In the genomic region with DNA sequence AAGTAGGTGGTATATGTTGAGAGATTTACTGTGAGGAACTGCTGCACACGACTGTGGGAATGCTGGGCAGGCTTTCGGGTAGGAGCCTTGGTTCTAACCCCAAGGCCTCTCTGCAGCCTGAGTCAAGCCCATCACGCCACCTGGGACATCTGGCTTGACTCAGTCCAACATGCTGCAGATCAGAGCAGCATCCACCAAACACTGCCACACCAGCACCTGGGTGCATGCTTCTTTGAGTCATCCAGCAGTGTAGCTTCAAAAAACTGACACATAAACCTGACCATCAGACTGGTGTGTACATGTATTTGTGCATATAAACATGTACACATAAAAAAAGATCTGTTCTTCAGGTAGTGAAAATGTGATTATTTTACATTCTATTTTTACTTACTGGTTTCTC, we compare ENCODE assay signal across 34 cellular contexts.
"Had no signal": no experiment of that assay in that cellular context is flagged by ENCODE, and none has a peak within 500 bp of the region (broad histone marks: within the 10 kb centered on the region; RNA-seq: fewer than 3 reads in every experiment).

No MANE protein-coding gene starts in this region.

- H3K27me3 ChIP-seq: ascending aorta, cardiac muscle cell had no signal

- H3K4me1 ChIP-seq: ascending aorta had no signal

- H3K4me3 Mint-ChIP-seq: activated B cell treated with CpG ODN at 0.5 μM for 24 hours; activated CD4-positive, alpha-beta memory T cell treated with anti-CD3 and anti-CD28 coated beads for 36 hours; activated CD4-positive, alpha-beta T cell treated with anti-CD3 and anti-CD28 coated beads, Interleukin-2, amount 10 ng/mL, durations not matched to agents 24 days and 14 days; activated naive CD4-positive, alpha-beta T cell treated with anti-CD3 and anti-CD28 coated beads, Interleukin-2, amount 10 ng/mL, durations not matched to agents 7 days and 5 days; activated naive CD4-positive, alpha-beta T cell treated with anti-CD3 and anti-CD28 coated beads, Interleukin-2, amount 50 U/mL, for 24 hours; activated naive CD8-positive, alpha-beta T cell; activated naive CD8-positive, alpha-beta T cell treated with anti-CD3 and anti-CD28 coated beads, Interleukin-2, amount 10 ng/mL, durations not matched to agents 7 days and 5 days; activated naive CD8-positive, alpha-beta T cell treated with anti-CD3 and anti-CD28 coated beads, Interleukin-2, amount 50 U/mL, for 24 hours; activated T-cell treated with anti-CD3 and anti-CD28 coated beads, Interleukin-2, amount 50 U/mL, for 4 hours; activated T-cell treated with anti-CD3 and anti-CD28 coated beads, Interleukin-2, amount 50 U/mL, for 72 hours; activated T-helper 1 cell treated with anti-CD3 and anti-CD28 coated beads, Interleukin-12 subunit alpha, Interleukin-12 subunit beta, Interleukin-2, Interleukin-4 antibody, amounts not matched to agents 30 ng/mL and 10 ng/mL and 1 ng/mL, durations not matched to agents 14 hours and 24 hours and 36 hours; brain; T-helper 1 cell treated with Interleukin-12 subunit alpha and Interleukin-12 subunit beta and Interleukin-4 antibody, amounts not matched to agents 30 μg/mL and 1 μg/mL, for 36 hours; T-helper 2 cell treated with Interferon-gamma antibody and Interleukin-4, amounts not matched to agents 5 μg/mL and 100 μg/mL, for 36 hours had no signal

- H3K27me3 Mint-ChIP-seq: activated B cell treated with CpG ODN at 0.5 μM for 24 hours; activated CD4-positive, alpha-beta memory T cell treated with anti-CD3 and anti-CD28 coated beads for 36 hours; activated naive CD4-positive, alpha-beta T cell treated with anti-CD3 and anti-CD28 coated beads, Interleukin-2, amount 50 U/mL, for 24 hours; activated naive CD8-positive, alpha-beta T cell; activated naive CD8-positive, alpha-beta T cell treated with anti-CD3 and anti-CD28 coated beads, Interleukin-2, amount 10 ng/mL, durations not matched to agents 7 days and 5 days; activated naive CD8-positive, alpha-beta T cell treated with anti-CD3 and anti-CD28 coated beads, Interleukin-2, amount 50 U/mL, for 24 hours; brain had no signal

- H3K4me3 ChIP-seq: ascending aorta, cardiac muscle cell had no signal

- H3K36me3 ChIP-seq: ascending aorta, cardiac muscle cell had no signal

- H3K9me3 ChIP-seq: ascending aorta had no signal

- H3K9me3 Mint-ChIP-seq: activated CD4-positive, alpha-beta memory T cell treated with anti-CD3 and anti-CD28 coated beads for 36 hours; activated naive CD4-positive, alpha-beta T cell treated with anti-CD3 and anti-CD28 coated beads, Interleukin-2, amount 10 ng/mL, durations not matched to agents 7 days and 5 days; activated naive CD4-positive, alpha-beta T cell treated with anti-CD3 and anti-CD28 coated beads, Interleukin-2, amount 50 U/mL, for 24 hours; activated naive CD8-positive, alpha-beta T cell treated with anti-CD3 and anti-CD28 coated beads, Interleukin-2, amount 50 U/mL, for 24 hours; activated T-cell treated with anti-CD3 and anti-CD28 coated beads, Interleukin-2, amount 50 U/mL, for 4 hours; brain; T-helper 2 cell treated with Interferon-gamma antibody and Interleukin-4, amounts not matched to agents 5 μg/mL and 100 μg/mL, for 36 hours had no signal

- H3K4me1 Mint-ChIP-seq: activated B cell treated with CpG ODN at 0.5 μM for 24 hours; activated CD4-positive, alpha-beta T cell treated with anti-CD3 and anti-CD28 coated beads, Interleukin-2, amount 10 ng/mL, durations not matched to agents 24 days and 14 days; activated naive CD4-positive, alpha-beta T cell treated with anti-CD3 and anti-CD28 coated beads, Interleukin-2, amount 10 ng/mL, durations not matched to agents 7 days and 5 days; activated naive CD4-positive, alpha-beta T cell treated with anti-CD3 and anti-CD28 coated beads, Interleukin-2, amount 50 U/mL, for 24 hours; activated naive CD8-positive, alpha-beta T cell treated with anti-CD3 and anti-CD28 coated beads, Interleukin-2, amount 10 ng/mL, durations not matched to agents 7 days and 5 days; activated naive CD8-positive, alpha-beta T cell treated with anti-CD3 and anti-CD28 coated beads, Interleukin-2, amount 50 U/mL, for 24 hours; brain had no signal

- DNase-seq: activated B cell treated with CpG ODN at 0.5 μM for 24 hours; activated CD4-positive, alpha-beta memory T cell treated with anti-CD3 and anti-CD28 coated beads for 36 hours; activated CD4-positive, alpha-beta T cell treated with anti-CD3 and anti-CD28 coated beads for 4 hours; activated CD4-positive, alpha-beta T cell treated with anti-CD3 and anti-CD28 coated beads, Interleukin-2, amount 10 ng/mL, durations not matched to agents 24 days and 14 days; activated CD4-positive, alpha-beta T cell treated with anti-CD3 and anti-CD28 coated beads, Interleukin-2, amount 50 U/mL, for 1 hour; activated CD4-positive, alpha-beta T cell treated with anti-CD3 and anti-CD28 coated beads, Interleukin-2, amount 50 U/mL, for 4 hours; activated CD4-positive, CD25-positive, alpha-beta regulatory T cell treated with anti-CD3 and anti-CD28 coated beads, Interleukin-2, amount 50 U/mL, for 72 hours; activated CD8-positive, alpha-beta memory T cell treated with anti-CD3 and anti-CD28 coated beads, Interleukin-2, amount 50 U/mL, for 4 hours; activated effector memory CD4-positive, alpha-beta T cell treated with Interleukin-2 at 50 U/mL for 16 hours; activated gamma-delta T cell; activated naive CD4-positive, alpha-beta T cell treated with anti-CD3 and anti-CD28 coated beads, Interleukin-2, amount 10 ng/mL, durations not matched to agents 7 days and 5 days; activated naive CD4-positive, alpha-beta T cell treated with Interleukin-2 at 50 U/mL for 16 hours; activated naive CD8-positive, alpha-beta T cell treated with anti-CD3 and anti-CD28 coated beads, Interleukin-2, amount 10 ng/mL, durations not matched to agents 7 days and 5 days; activated naive CD8-positive, alpha-beta T cell treated with anti-CD3 and anti-CD28 coated beads, Interleukin-2, amount 50 U/mL, for 24 hours; activated T-cell treated with anti-CD3 and anti-CD28 coated beads for 4 hours; activated T-cell treated with anti-CD3 and anti-CD28 coated beads, Interleukin-2, amount 50 U/mL, for 1 hour; activated T-cell treated with anti-CD3 and anti-CD28 coated beads, Interleukin-2, amount 50 U/mL, for 4 hours; activated T-cell treated with anti-CD3 and anti-CD28 coated beads, Interleukin-2, amount 50 U/mL, for 72 hours; amygdala; anterior cingulate cortex; caudate nucleus; T-helper 1 cell; T-helper 2 cell; T-helper 9 cell had no signal

- H3K36me3 Mint-ChIP-seq: activated CD4-positive, alpha-beta memory T cell treated with anti-CD3 and anti-CD28 coated beads for 36 hours; activated naive CD4-positive, alpha-beta T cell treated with anti-CD3 and anti-CD28 coated beads, Interleukin-2, amount 50 U/mL, for 24 hours; activated naive CD8-positive, alpha-beta T cell; activated naive CD8-positive, alpha-beta T cell treated with anti-CD3 and anti-CD28 coated beads, Interleukin-2, amount 10 ng/mL, durations not matched to agents 7 days and 5 days; brain had no signal

- H3K27ac ChIP-seq: ascending aorta, cardiac muscle cell, VCaP had no signal

- H3K27ac Mint-ChIP-seq: activated B cell treated with CpG ODN at 0.5 μM for 24 hours; activated CD4-positive, alpha-beta memory T cell treated with anti-CD3 and anti-CD28 coated beads for 36 hours; activated CD4-positive, alpha-beta T cell treated with anti-CD3 and anti-CD28 coated beads, Interleukin-2, amount 10 ng/mL, durations not matched to agents 24 days and 14 days; activated naive CD4-positive, alpha-beta T cell treated with anti-CD3 and anti-CD28 coated beads, Interleukin-2, amount 10 ng/mL, durations not matched to agents 7 days and 5 days; activated naive CD4-positive, alpha-beta T cell treated with anti-CD3 and anti-CD28 coated beads, Interleukin-2, amount 50 U/mL, for 24 hours; activated naive CD8-positive, alpha-beta T cell; activated naive CD8-positive, alpha-beta T cell treated with anti-CD3 and anti-CD28 coated beads, Interleukin-2, amount 10 ng/mL, durations not matched to agents 7 days and 5 days; activated naive CD8-positive, alpha-beta T cell treated with anti-CD3 and anti-CD28 coated beads, Interleukin-2, amount 50 U/mL, for 24 hours; activated T-cell treated with anti-CD3 and anti-CD28 coated beads, Interleukin-2, amount 50 U/mL, for 72 hours; activated T-helper 1 cell treated with anti-CD3 and anti-CD28 coated beads, Interleukin-12 subunit alpha, Interleukin-12 subunit beta, Interleukin-2, Interleukin-4 antibody, amounts not matched to agents 30 ng/mL and 10 ng/mL and 1 ng/mL, durations not matched to agents 14 hours and 24 hours and 36 hours; activated T-helper 2 cell treated with anti-CD3 and anti-CD28 coated beads, Interferon-gamma antibody, Interleukin-2, Interleukin-4, amounts not matched to agents 10 μg/mL and 5 μg/mL and 100 μg/mL, durations not matched to agents 14 hours and 24 hours and 36 hours; brain; T-helper 1 cell treated with Interleukin-12 subunit alpha and Interleukin-12 subunit beta and Interleukin-4 antibody, amounts not matched to agents 30 μg/mL and 1 μg/mL, for 36 hours; T-helper 2 cell treated with Interferon-gamma antibody and Interleukin-4, amounts not matched to agents 5 μg/mL and 100 μg/mL, for 36 hours had no signal

- ATAC-seq: activated naive CD8-positive, alpha-beta T cell treated with anti-CD3 and anti-CD28 coated beads, Interleukin-2, amount 50 U/mL, for 24 hours; activated T-cell treated with anti-CD3 and anti-CD28 coated beads, Interleukin-2, amount 50 U/mL, for 4 hours; activated T-cell treated with anti-CD3 and anti-CD28 coated beads, Interleukin-2, amount 50 U/mL, for 72 hours had no signal
